In genomic region chr11:96257036-96257435, GRCh38 we compare ENCODE assay signal across 15 cellular contexts.
DNase-seq lines count a peak whose midpoint lies in the region; ATAC-seq and TF ChIP-seq lines count a peak whose summit lies in the region.
"Had no signal": no experiment of that assay in that cellular context is flagged by ENCODE, and none has a peak within 500 bp of the region (broad histone marks: within the 10 kb centered on the region; RNA-seq: fewer than 3 reads in every experiment).

No MANE protein-coding gene starts in this region.

- H3K4me1 ChIP-seq in left ventricle myocardium inferior = peaks cover 69% of the 10 kb centered on the region
- no peaks in the 10 kb centered on the region for H3K4me1 ChIP-seq in urinary bladder (ENCODE audit: insufficient read depth)

- POLR2A ChIA-PET in activated CD4-positive, alpha-beta memory T cell treated with anti-CD3 and anti-CD28 coated beads, Interleukin-2, amount 10 ng/mL, durations not matched to agents 7 days and 5 days (lab: Charles Lee) = interaction anchor here (0.7 to 5.2 kb wide), 9 partner anchors 10 to 467 kb away, joined by 3 to 58 read pairs (median 3); partner anchors contain the start of genes CEP57, FAM76B and MAML2

- CTCF ChIA-PET in activated CD4-positive, alpha-beta memory T cell treated with anti-CD3 and anti-CD28 coated beads, Interleukin-2, amount 10 ng/mL, durations not matched to agents 7 days and 5 days (lab: Charles Lee) = interaction anchor here (2.8 to 3.2 kb wide), 2 partner anchors 14 to 86 kb away, joined by 12 to 40 read pairs; partner anchors contain the start of gene MAML2

- no peaks in the 10 kb centered on the region for H3K9me3 ChIP-seq in left ventricle myocardium inferior (replicated peaks)
- H3K9me3 ChIP-seq: adrenal gland, heart left ventricle, lower lobe of right lung had no signal

- H3K9me3 Mint-ChIP-seq in activated CD4-positive, alpha-beta memory T cell treated with anti-CD3 and anti-CD28 coated beads, Interleukin-2, amount 10 ng/mL, durations not matched to agents 7 days and 5 days = no peaks in the 10 kb centered on the region
- peaks cover under 1% of the 10 kb centered on the region for H3K9me3 Mint-ChIP-seq in memory B cell

- peaks cover 32% of the 10 kb centered on the region for H3K36me3 Mint-ChIP-seq in activated CD4-positive, alpha-beta memory T cell treated with anti-CD3 and anti-CD28 coated beads, Interleukin-2, amount 10 ng/mL, durations not matched to agents 7 days and 5 days (ENCODE audit: low read depth)
- peaks cover 5% of the 10 kb centered on the region for H3K36me3 Mint-ChIP-seq in memory B cell

- no peak for ATAC-seq in memory B cell (ENCODE audit: low read depth)
- ATAC-seq: heart left ventricle, lower lobe of right lung had no signal

- DNase-seq in left ventricle myocardium inferior = no peak
- DNase-seq in cardiac septum (ENCODE audit: low spot score) = no peak
- no peak for DNase-seq in activated CD4-positive, alpha-beta memory T cell treated with anti-CD3 and anti-CD28 coated beads, Interleukin-2, amount 10 ng/mL, durations not matched to agents 7 days and 5 days
- no peak for DNase-seq in memory B cell (ENCODE audit: low spot score in 2 of 2)
- DNase-seq in SHP77 treated with DMSO at 0.1 percent for 48 hours (lab: John Stamatoyannopoulos, UW) = no peak
- no peak for DNase-seq in NCI-H1436 (lab: John Stamatoyannopoulos, UW)
- no peak for DNase-seq in DMS153 (lab: John Stamatoyannopoulos, UW)
- DNase-seq: adrenal gland, C1 segment of cervical spinal cord, heart left ventricle, Karpas-422, lower lobe of right lung, NCI-H2171, retina had no signal

- peak overlapping the region; percentile 65 for H3K4me3 Mint-ChIP-seq in activated CD4-positive, alpha-beta memory T cell treated with anti-CD3 and anti-CD28 coated beads, Interleukin-2, amount 10 ng/mL, durations not matched to agents 7 days and 5 days
- peak overlapping the region; percentile 25 for H3K4me3 Mint-ChIP-seq in memory B cell

- H3K27ac ChIP-seq in left ventricle myocardium inferior (replicated peaks) (peak overlapping the region; percentile 75), urinary bladder (ENCODE audit: low read depth) (peak overlapping the region; percentile 38)

- peaks cover 83% of the 10 kb centered on the region for H3K4me1 Mint-ChIP-seq in activated CD4-positive, alpha-beta memory T cell treated with anti-CD3 and anti-CD28 coated beads, Interleukin-2, amount 10 ng/mL, durations not matched to agents 7 days and 5 days
- peaks cover 65% of the 10 kb centered on the region for H3K4me1 Mint-ChIP-seq in memory B cell

- H3K36me3 ChIP-seq in left ventricle myocardium inferior = no peaks in the 10 kb centered on the region
- H3K36me3 ChIP-seq in urinary bladder (ENCODE audit: insufficient read depth) = no peaks in the 10 kb centered on the region
- H3K36me3 ChIP-seq: adrenal gland, heart left ventricle, lower lobe of right lung had no signal

- no peak for TF ChIP-seq CTCF in left ventricle myocardium inferior (IDR thresholded peaks at IDR 0.05; ENCODE audit: borderline replicate concordance)

- H3K27ac Mint-ChIP-seq in activated CD4-positive, alpha-beta memory T cell treated with anti-CD3 and anti-CD28 coated beads, Interleukin-2, amount 10 ng/mL, durations not matched to agents 7 days and 5 days = peak overlapping the region; percentile 91
- H3K27ac Mint-ChIP-seq in memory B cell = peak overlapping the region; percentile 97

- intact Hi-C loops in left ventricle myocardium inferior (cut with micrococcal nuclease) (no loop called here), cardiac septum (cut with DNase I) (loop anchor here (5.0 kb wide), 1 partner anchor 50 kb away; no protein-coding TSS in a partner anchor)

- H3K27me3 Mint-ChIP-seq in activated CD4-positive, alpha-beta memory T cell treated with anti-CD3 and anti-CD28 coated beads, Interleukin-2, amount 10 ng/mL, durations not matched to agents 7 days and 5 days = no peaks in the 10 kb centered on the region
- H3K27me3 Mint-ChIP-seq in memory B cell = no peaks in the 10 kb centered on the region

- H3K27me3 ChIP-seq in left ventricle myocardium inferior (ENCODE audit: low read depth) = no peaks in the 10 kb centered on the region
- H3K27me3 ChIP-seq: adrenal gland, heart left ventricle had no signal

- H3K4me3 ChIP-seq in left ventricle myocardium inferior (no peak overlapping the region), urinary bladder (ENCODE audit: low read depth, low read length) (no peak overlapping the region)
- H3K4me3 ChIP-seq: adrenal gland, heart left ventricle, lower lobe of right lung had no signal
